In genomic region chr18:12253027-12253426, GRCh38 we compare ENCODE assay signal across 1 cellular context.
TF ChIP-seq lines count a peak whose summit lies in the region.

No MANE protein-coding gene starts in this region.

TF ChIP-seq in H1, 55 proteins besides CTCF, POLR2A, EP300 and RAD21:
- TF ChIP-seq CHD1 (IDR thresholded peaks at IDR 0.05; ENCODE audit: low read depth, low read length) (no peak), KDM5A (IDR thresholded peaks at IDR 0.05; ENCODE audit: low read length) (no peak), TEAD4 (IDR thresholded peaks at IDR 0.05; ENCODE audit: low read depth, low read length) (no peak), SP2 (IDR thresholded peaks at IDR 0.05; ENCODE audit: low read length) (no peak), RNF2 (IDR thresholded peaks at IDR 0.05; ENCODE audit: borderline replicate concordance, low read depth, low read length, missing control alignments, poor library complexity, severe bottlenecking) (no peak), CHD7 (IDR thresholded peaks at IDR 0.05; ENCODE audit: insufficient replicate concordance, low read length) (no peak), FOSL1 (IDR thresholded peaks at IDR 0.05; ENCODE audit: insufficient read depth, low read depth, low read length) (no peak), CBX8 (IDR thresholded peaks at IDR 0.05; ENCODE audit: borderline replicate concordance, low read depth, low read length) (no peak), BACH1 (IDR thresholded peaks at IDR 0.05; ENCODE audit: low read length) (no peak), CBX5 (IDR thresholded peaks at IDR 0.05; ENCODE audit: low read depth, low read length) (no peak)
